Comparison of ENCODE assay signal across 15 cellular contexts in genomic region chr6:142854589-142855488, GRCh38.
A peak's percentile ranks its signal among the peaks of the same experiment; 100 is the strongest.
DNase-seq lines count a peak whose midpoint lies in the region; ATAC-seq, FAIRE-seq and TF ChIP-seq lines count a peak whose summit lies in the region.
"Had no signal": no experiment of that assay in that cellular context is flagged by ENCODE, and none has a peak within 500 bp of the region (broad histone marks: within the 10 kb centered on the region; RNA-seq: fewer than 3 reads in every experiment).

No MANE protein-coding gene starts in this region.

- no peak for ATAC-seq in activated CD8-positive, alpha-beta T cell treated with anti-CD3 and anti-CD28 coated beads, Interleukin-2, amount 10 ng/mL, durations not matched to agents 7 days and 5 days
- ATAC-seq in naive thymus-derived CD8-positive, alpha-beta T cell = no peak
- ATAC-seq in HG03025 (IDR thresholded peaks at IDR 0.05; ENCODE audit: low FRiP score, unreplicated experiment) = no peak

- intact Hi-C loops in kidney (cut with DNase I) = no loop called here

- H3K9me3 ChIP-seq in CD8-positive, alpha-beta memory T cell (ENCODE audit: low read length) = no peaks in the 10 kb centered on the region
- H3K9me3 ChIP-seq in kidney (ENCODE audit: control insufficient read depth in 1 of 2, low read length in 2 of 2) = no peaks in the 10 kb centered on the region
- H3K9me3 ChIP-seq: esophagus squamous epithelium had no signal

- TF ChIP-seq CTCF in kidney (IDR thresholded peaks at IDR 0.05; ENCODE audit: borderline replicate concordance, extremely low read depth, insufficient read depth) = no peak

- DNase-seq in CD8-positive, alpha-beta memory T cell = no peak
- DNase-seq in HT1080 (ENCODE audit: low read depth) (peak; percentile 61), NCI-H1436 treated with DMSO at 0.1 percent for 48 hours (lab: John Stamatoyannopoulos, UW) (no peak), CD1c-positive myeloid dendritic cell (ENCODE audit: extremely low spot score) (no peak), kidney (no peak)
- no peak for DNase-seq in activated CD8-positive, alpha-beta T cell treated with anti-CD3 and anti-CD28 coated beads, Interleukin-2, amount 10 ng/mL, durations not matched to agents 7 days and 5 days
- no peak for DNase-seq in naive thymus-derived CD8-positive, alpha-beta T cell
- DNase-seq: esophagus squamous epithelium; NCI-H446; stimulated activated CD4-positive, alpha-beta T cell treated with anti-CD3 and anti-CD28 coated beads, Interleukin-4, amount 100 ng/mL, for 4 hours had no signal

- H3K4me3 Mint-ChIP-seq in CD8-positive, alpha-beta memory T cell = peak overlapping the region; percentile 75 to 91 (median 86)
- H3K4me3 Mint-ChIP-seq in activated CD8-positive, alpha-beta T cell treated with anti-CD3 and anti-CD28 coated beads, Interleukin-2, amount 10 ng/mL, durations not matched to agents 7 days and 5 days = peak overlapping the region; percentile 73
- peak overlapping the region; percentile 76 to 91 (median 86) for H3K4me3 Mint-ChIP-seq in naive thymus-derived CD8-positive, alpha-beta T cell
- H3K4me3 Mint-ChIP-seq: CD14-positive monocyte, mesothelial cell of epicardium had no signal

- no peak for FAIRE-seq in kidney (lab: Jason Lieb, UNC)
- FAIRE-seq: RCC 7860, TTC549 had no signal

- peaks cover 91 to 99% (median 98%) of the 10 kb centered on the region in 3 donors for H3K4me1 Mint-ChIP-seq in CD8-positive, alpha-beta memory T cell
- peaks cover 92% of the 10 kb centered on the region for H3K4me1 Mint-ChIP-seq in activated CD8-positive, alpha-beta T cell treated with anti-CD3 and anti-CD28 coated beads, Interleukin-2, amount 10 ng/mL, durations not matched to agents 7 days and 5 days (ENCODE audit: low read depth)
- H3K4me1 Mint-ChIP-seq in naive thymus-derived CD8-positive, alpha-beta T cell = peaks cover 50 to 99% (median 96%) of the 10 kb centered on the region in 4 donors

- H3K36me3 Mint-ChIP-seq in CD8-positive, alpha-beta memory T cell = peaks cover 0 to 1% (median 0%) of the 10 kb centered on the region in 3 donors
- peaks cover 24% of the 10 kb centered on the region for H3K36me3 Mint-ChIP-seq in activated CD8-positive, alpha-beta T cell treated with anti-CD3 and anti-CD28 coated beads, Interleukin-2, amount 10 ng/mL, durations not matched to agents 7 days and 5 days (ENCODE audit: low read depth)
- H3K36me3 Mint-ChIP-seq in naive thymus-derived CD8-positive, alpha-beta T cell = peaks cover 0 to 5% (median 0%) of the 10 kb centered on the region in 3 donors
- H3K36me3 Mint-ChIP-seq: mesothelial cell of epicardium had no signal

- H3K36me3 ChIP-seq in CD8-positive, alpha-beta memory T cell (ENCODE audit: insufficient read depth, low read length) = no peaks in the 10 kb centered on the region
- no peaks in the 10 kb centered on the region for H3K36me3 ChIP-seq in kidney (ENCODE audit: control insufficient read depth in 1 of 2, insufficient read depth in 2 of 2, low read length in 2 of 2)
- H3K36me3 ChIP-seq: esophagus squamous epithelium had no signal

- H3K27ac ChIP-seq in CD8-positive, alpha-beta memory T cell (ENCODE audit: low read depth, low read length) = no peak overlapping the region
- H3K27ac ChIP-seq in kidney (ENCODE audit: low read depth in 2 of 2, low read length in 2 of 2) = no peak overlapping the region

- peak overlapping the region; percentile 52 for H3K4me3 ChIP-seq in CD8-positive, alpha-beta memory T cell (ENCODE audit: low read length)
- H3K4me3 ChIP-seq in kidney (ENCODE audit: low read length in 2 of 2) = no peak overlapping the region
- H3K4me3 ChIP-seq: esophagus squamous epithelium had no signal

- H3K4me1 ChIP-seq in CD8-positive, alpha-beta memory T cell (ENCODE audit: insufficient read depth, low read length) = peaks cover 89% of the 10 kb centered on the region
- H3K4me1 ChIP-seq in kidney (ENCODE audit: control insufficient read depth in 1 of 2, insufficient read depth in 1 of 2, low read depth in 1 of 2, low read length in 2 of 2) = peaks cover 0 to 5% of the 10 kb centered on the region in 2 donors

- H3K27me3 Mint-ChIP-seq in CD8-positive, alpha-beta memory T cell = no peaks in the 10 kb centered on the region
- H3K27me3 Mint-ChIP-seq in activated CD8-positive, alpha-beta T cell treated with anti-CD3 and anti-CD28 coated beads, Interleukin-2, amount 10 ng/mL, durations not matched to agents 7 days and 5 days (ENCODE audit: low read depth) = no peaks in the 10 kb centered on the region
- H3K27me3 Mint-ChIP-seq in naive thymus-derived CD8-positive, alpha-beta T cell = no peaks in the 10 kb centered on the region

- CTCF ChIA-PET in CD8-positive, alpha-beta memory T cell (lab: Charles Lee) = interaction anchor here (0.8 to 3.2 kb wide), 8 partner anchors 9 to 89 kb away, joined by 3 to 14 read pairs (median 5); no protein-coding TSS in a partner anchor
- CTCF ChIA-PET in activated CD8-positive, alpha-beta T cell treated with anti-CD3 and anti-CD28 coated beads, Interleukin-2, amount 10 ng/mL, durations not matched to agents 7 days and 5 days (lab: Charles Lee) = interaction anchor here (0.8 to 4.8 kb wide), 11 partner anchors 7 to 572 kb away, joined by 3 to 25 read pairs (median 3); no protein-coding TSS in a partner anchor

- peak overlapping the region; percentile 88 to 99 (median 96) for H3K27ac Mint-ChIP-seq in CD8-positive, alpha-beta memory T cell
- peak overlapping the region; percentile 96 for H3K27ac Mint-ChIP-seq in activated CD8-positive, alpha-beta T cell treated with anti-CD3 and anti-CD28 coated beads, Interleukin-2, amount 10 ng/mL, durations not matched to agents 7 days and 5 days
- peak overlapping the region; percentile 96 to 98 (median 97) for H3K27ac Mint-ChIP-seq in naive thymus-derived CD8-positive, alpha-beta T cell
- H3K27ac Mint-ChIP-seq: mesothelial cell of epicardium had no signal

- no peaks in the 10 kb centered on the region for H3K27me3 ChIP-seq in CD8-positive, alpha-beta memory T cell (ENCODE audit: insufficient read depth, low read length, poor library complexity, severe bottlenecking)
- H3K27me3 ChIP-seq: esophagus squamous epithelium had no signal

- POLR2A ChIA-PET in CD8-positive, alpha-beta memory T cell (lab: Charles Lee) = interaction anchor here (0.9 to 2.2 kb wide), 4 partner anchors 10 to 45 kb away, joined by 3 to 11 read pairs (median 4); no protein-coding TSS in a partner anchor
- POLR2A ChIA-PET in activated CD8-positive, alpha-beta T cell treated with anti-CD3 and anti-CD28 coated beads, Interleukin-2, amount 10 ng/mL, durations not matched to agents 7 days and 5 days (lab: Charles Lee) = interaction anchor here (0.6 to 5.1 kb wide), 9 partner anchors 9 to 92 kb away, joined by 3 to 39 read pairs (median 11); no protein-coding TSS in a partner anchor
- POLR2A ChIA-PET in naive thymus-derived CD8-positive, alpha-beta T cell (lab: Charles Lee) = interaction anchor here (0.9 to 8.6 kb wide), 7 partner anchors 9 to 90 kb away, joined by 3 to 153 read pairs (median 48); partner anchors contain the start of gene HIVEP2

- H3K9me3 Mint-ChIP-seq in CD8-positive, alpha-beta memory T cell = no peaks in the 10 kb centered on the region
- H3K9me3 Mint-ChIP-seq in activated CD8-positive, alpha-beta T cell treated with anti-CD3 and anti-CD28 coated beads, Interleukin-2, amount 10 ng/mL, durations not matched to agents 7 days and 5 days (ENCODE audit: insufficient read depth) = no peaks in the 10 kb centered on the region
- no peaks in the 10 kb centered on the region for H3K9me3 Mint-ChIP-seq in naive thymus-derived CD8-positive, alpha-beta T cell
- H3K9me3 Mint-ChIP-seq: mesothelial cell of epicardium had no signal

- H3K9ac ChIP-seq in kidney (ENCODE audit: low read length in 2 of 2) = no peak overlapping the region
